Comparison of ENCODE assay signal across 9 cellular contexts in genomic region chr6:22145823-22146379, GRCh38.
DNase-seq lines count a peak whose midpoint lies in the region; ATAC-seq, FAIRE-seq and TF ChIP-seq lines count a peak whose summit lies in the region.
"Had no signal": no experiment of that assay in that cellular context is flagged by ENCODE, and none has a peak within 500 bp of the region (broad histone marks: within the 10 kb centered on the region; RNA-seq: fewer than 3 reads in every experiment).

No MANE protein-coding gene starts in this region.

- POLR2A ChIA-PET in activated CD8-positive, alpha-beta T cell treated with anti-CD3 and anti-CD28 coated beads, Interleukin-2, amount 10 ng/mL, durations not matched to agents 7 days and 5 days (lab: Charles Lee): no interaction called here

- DNase-seq in AG08396 (ENCODE audit: low spot score) (peak; percentile 29), HT1080 (ENCODE audit: low read depth) (peak; percentile 9), left ventricle myocardium inferior (no peak), gastrocnemius medialis (no peak), vagina (ENCODE audit: extremely low spot score in 2 of 2) (no peak), GM19239 (ENCODE audit: insufficient read length, low spot score) (no peak)
- DNase-seq in activated CD8-positive, alpha-beta T cell treated with anti-CD3 and anti-CD28 coated beads, Interleukin-2, amount 10 ng/mL, durations not matched to agents 7 days and 5 days: peak; percentile 22
- no peak for DNase-seq in activated CD8-positive, alpha-beta memory T cell treated with anti-CD3 and anti-CD28 coated beads for 24 hours

- H3K27me3 ChIP-seq in left ventricle myocardium inferior (ENCODE audit: low read depth) (no peaks in the 10 kb centered on the region), gastrocnemius medialis (no peaks in the 10 kb centered on the region), vagina (no peaks in the 10 kb centered on the region)

- peaks cover 1% of the 10 kb centered on the region for H3K36me3 Mint-ChIP-seq in activated CD8-positive, alpha-beta T cell treated with anti-CD3 and anti-CD28 coated beads, Interleukin-2, amount 10 ng/mL, durations not matched to agents 7 days and 5 days (ENCODE audit: low read depth)

- no peak overlapping the region for H3K27ac Mint-ChIP-seq in activated CD8-positive, alpha-beta T cell treated with anti-CD3 and anti-CD28 coated beads, Interleukin-2, amount 10 ng/mL, durations not matched to agents 7 days and 5 days

- no peak for TF ChIP-seq POLR2A in gastrocnemius medialis (IDR thresholded peaks at IDR 0.05)
- TF ChIP-seq POLR2A in vagina (IDR thresholded peaks at IDR 0.05): no peak

- H3K27me3 Mint-ChIP-seq in activated CD8-positive, alpha-beta T cell treated with anti-CD3 and anti-CD28 coated beads, Interleukin-2, amount 10 ng/mL, durations not matched to agents 7 days and 5 days (ENCODE audit: low read depth): peaks cover 51% of the 10 kb centered on the region

- CTCF ChIA-PET in activated CD8-positive, alpha-beta T cell treated with anti-CD3 and anti-CD28 coated beads, Interleukin-2, amount 10 ng/mL, durations not matched to agents 7 days and 5 days (lab: Charles Lee): no interaction called here

- intact Hi-C loops in left ventricle myocardium inferior (cut with micrococcal nuclease) (loop anchor here (10.0 kb wide), 1 partner anchor 551 kb away; the partner anchor contains the start of gene SOX4), gastrocnemius medialis (cut with DNase I; ENCODE audit: low total_unique reads) (loop anchor here (5.0 kb wide), 2 partner anchors 104 to 554 kb away; partner anchors contain the start of gene SOX4), vagina (cut with DNase I) (no loop called here)

- ATAC-seq in activated CD8-positive, alpha-beta T cell treated with anti-CD3 and anti-CD28 coated beads, Interleukin-2, amount 10 ng/mL, durations not matched to agents 7 days and 5 days: peak; percentile 29
- no peak for ATAC-seq in gastrocnemius medialis

- H3K9me3 Mint-ChIP-seq in activated CD8-positive, alpha-beta T cell treated with anti-CD3 and anti-CD28 coated beads, Interleukin-2, amount 10 ng/mL, durations not matched to agents 7 days and 5 days (ENCODE audit: insufficient read depth): no peaks in the 10 kb centered on the region

- H3K4me1 ChIP-seq in left ventricle myocardium inferior: peaks cover 80% of the 10 kb centered on the region
- peaks cover 55 to 59% of the 10 kb centered on the region in 2 donors for H3K4me1 ChIP-seq in gastrocnemius medialis
- H3K4me1 ChIP-seq in vagina: peaks cover 41% of the 10 kb centered on the region

- H3K27ac ChIP-seq in left ventricle myocardium inferior (replicated peaks): no peak overlapping the region
- no peak overlapping the region for H3K27ac ChIP-seq in gastrocnemius medialis
- no peak overlapping the region for H3K27ac ChIP-seq in vagina

- in situ Hi-C loops in gastrocnemius medialis (cut with MboI; ENCODE audit: low sequenced_read_pairs in 4 of 4): no loop called here

- TF ChIP-seq CTCF in left ventricle myocardium inferior (IDR thresholded peaks at IDR 0.05; ENCODE audit: borderline replicate concordance): peak; percentile 44
- TF ChIP-seq CTCF in gastrocnemius medialis (IDR thresholded peaks at IDR 0.05 in 4 of 5, conservative IDR thresholded peaks at IDR 0.05 in 1 of 5): no peak
- peak in 1 of 3 experiments; percentile 9 for TF ChIP-seq CTCF in vagina (IDR thresholded peaks at IDR 0.05)

- H3K4me3 ChIP-seq in left ventricle myocardium inferior (peak overlapping the region; percentile 55), gastrocnemius medialis (peak overlapping the region; percentile 6 to 69 (median 54)), vagina (peak overlapping the region in 1 of 2 donors; percentile 34)

- no peak for FAIRE-seq in GM19239 (lab: Jason Lieb, UNC)

- H3K4me1 Mint-ChIP-seq in activated CD8-positive, alpha-beta T cell treated with anti-CD3 and anti-CD28 coated beads, Interleukin-2, amount 10 ng/mL, durations not matched to agents 7 days and 5 days (ENCODE audit: low read depth): peaks cover 32% of the 10 kb centered on the region
- H3K4me1 Mint-ChIP-seq: central memory CD8-positive, alpha-beta T cell had no signal

- H3K9me3 ChIP-seq in left ventricle myocardium inferior (replicated peaks): no peaks in the 10 kb centered on the region
- H3K9me3 ChIP-seq in gastrocnemius medialis: no peaks in the 10 kb centered on the region
- no peaks in the 10 kb centered on the region for H3K9me3 ChIP-seq in vagina

- H3K4me3 Mint-ChIP-seq in activated CD8-positive, alpha-beta T cell treated with anti-CD3 and anti-CD28 coated beads, Interleukin-2, amount 10 ng/mL, durations not matched to agents 7 days and 5 days: peak overlapping the region; percentile 52
- H3K4me3 Mint-ChIP-seq: central memory CD8-positive, alpha-beta T cell had no signal

- no peaks in the 10 kb centered on the region for H3K36me3 ChIP-seq in left ventricle myocardium inferior
- H3K36me3 ChIP-seq in gastrocnemius medialis: no peaks in the 10 kb centered on the region
- H3K36me3 ChIP-seq in vagina: no peaks in the 10 kb centered on the region

Comparison
In these comparisons a context has a peak if more than half of its experiments do, and no peak if none do; other contexts are left out.
1. DNase-seq: peak in AG08396 (single experiment), HT1080 (single experiment) and activated CD8-positive, alpha-beta T cell treated with anti-CD3 and anti-CD28 coated beads, Interleukin-2, amount 10 ng/mL, durations not matched to agents 7 days and 5 days (single experiment); none in left ventricle myocardium inferior (single experiment), gastrocnemius medialis (0 of 2), vagina (0 of 2), activated CD8-positive, alpha-beta memory T cell treated with anti-CD3 and anti-CD28 coated beads for 24 hours (single experiment) and GM19239 (single experiment).